Comparison of ENCODE assay signal across 8 cellular contexts in genomic region chr22:29030016-29030617, GRCh38. TPM values are rescaled to one million over a fixed set of nuclear protein-coding genes. Genes with fewer than 3 reads are reported as not detected.
A peak's percentile ranks its signal among the peaks of the same experiment; 100 is the strongest.
DNase-seq lines count a peak whose midpoint lies in the region; ATAC-seq and TF ChIP-seq lines count a peak whose summit lies in the region.

No MANE protein-coding gene starts in this region.

- no peaks in the 10 kb centered on the region for H3K27me3 ChIP-seq in right lobe of liver
- H3K27me3 ChIP-seq in tibial artery = no peaks in the 10 kb centered on the region

- H3K36me3 Mint-ChIP-seq in activated T-cell treated with anti-CD3 and anti-CD28 coated beads, Interleukin-2, amount 50 U/mL, for 4 hours (ENCODE audit: insufficient read depth) = peaks cover 1% of the 10 kb centered on the region
- H3K36me3 Mint-ChIP-seq in brain = peaks cover 5% of the 10 kb centered on the region

- TF ChIP-seq CTCF in brain (conservative IDR thresholded peaks at IDR 0.05) (no peak), right lobe of liver (IDR thresholded peaks at IDR 0.05) (peak in 2 of 4 donors; percentile 18 to 26), tibial artery (IDR thresholded peaks at IDR 0.05) (no peak)

- no peak for ATAC-seq in activated T-cell treated with anti-CD3 and anti-CD28 coated beads, Interleukin-2, amount 50 U/mL, for 4 hours
- ATAC-seq in right lobe of liver (peak in 2 of 4 donors; percentile 3 to 4), GM18502 (IDR thresholded peaks at IDR 0.05; ENCODE audit: poor library complexity, unreplicated experiment) (no peak)

- H3K36me3 ChIP-seq in right lobe of liver (no peaks in the 10 kb centered on the region), tibial artery (no peaks in the 10 kb centered on the region)

- DNase-seq in activated T-cell treated with anti-CD3 and anti-CD28 coated beads, Interleukin-2, amount 50 U/mL, for 4 hours = no peak
- DNase-seq in activated T-cell treated with anti-CD3 and anti-CD28 coated beads for 4 hours (no peak), right lobe of liver (no peak), tibial artery (no peak), GF-D8 (lab: John Stamatoyannopoulos, UW) (no peak)
- no peak for DNase-seq in activated CD8-positive, alpha-beta memory T cell treated with anti-CD3 and anti-CD28 coated beads for 24 hours

- WGBS in right lobe of liver (ENCODE audit: insufficient coverage, low coverage, low lambda C conversion rate, missing lambda C conversion rate) = 12% methylated on average over 20 of the region's 20 CpGs

- H3K4me3 ChIP-seq in right lobe of liver = peak overlapping the region; percentile 12 to 51 (median 45)
- peak overlapping the region; percentile 22 to 37 for H3K4me3 ChIP-seq in tibial artery

- peak overlapping the region; percentile 15 for H3K4me3 Mint-ChIP-seq in activated T-cell treated with anti-CD3 and anti-CD28 coated beads, Interleukin-2, amount 50 U/mL, for 4 hours
- H3K4me3 Mint-ChIP-seq in brain = peak overlapping the region; percentile 57 to 80 (median 72)

- no peak for TF ChIP-seq POLR2A in right lobe of liver (IDR thresholded peaks at IDR 0.05)

- H3K9me3 ChIP-seq in right lobe of liver (no peaks in the 10 kb centered on the region), tibial artery (no peaks in the 10 kb centered on the region)

- H3K27me3 Mint-ChIP-seq in activated T-cell treated with anti-CD3 and anti-CD28 coated beads, Interleukin-2, amount 50 U/mL, for 4 hours (ENCODE audit: low read depth) = peaks cover 47% of the 10 kb centered on the region
- H3K27me3 Mint-ChIP-seq in brain = peaks cover 16% of the 10 kb centered on the region

- intact Hi-C loops in right lobe of liver (cut with DNase I) = no loop called here
- intact Hi-C loops in tibial artery (cut with DNase I; ENCODE audit: low total_unique reads) = no loop called here

- peak overlapping the region in 4 of 5 experiments; percentile 36 to 99 (median 96) for H3K27ac Mint-ChIP-seq in brain

- H3K4me1 ChIP-seq in right lobe of liver = peaks cover 0 to 55% (median 14%) of the 10 kb centered on the region in 4 donors
- H3K4me1 ChIP-seq in tibial artery = peaks cover 0 to 38% (median 30%) of the 10 kb centered on the region in 4 donors

- H3K9me3 Mint-ChIP-seq in activated T-cell treated with anti-CD3 and anti-CD28 coated beads, Interleukin-2, amount 50 U/mL, for 4 hours = no peaks in the 10 kb centered on the region
- H3K9me3 Mint-ChIP-seq in brain = no peaks in the 10 kb centered on the region

- H3K27ac ChIP-seq in right lobe of liver (peak overlapping the region; percentile 85 to 94 (median 92)), tibial artery (peak overlapping the region; percentile 84 to 85)

- H3K4me1 Mint-ChIP-seq in activated T-cell treated with anti-CD3 and anti-CD28 coated beads, Interleukin-2, amount 50 U/mL, for 4 hours (ENCODE audit: low read depth) = peaks cover 14% of the 10 kb centered on the region
- peaks cover 59% of the 10 kb centered on the region for H3K4me1 Mint-ChIP-seq in brain

RNA-seq across cellular contexts. Expression of gene C22orf31, which starts 31.5 kb away (rescaled TPM):
- total RNA-seq in activated T-cell treated with anti-CD3 and anti-CD28 coated beads, Interleukin-2, amount 50 U/mL, for 4 hours = not detected
- 0.36 TPM for polyA plus RNA-seq in brain (ENCODE audit: insufficient read depth, low read depth, low replicate concordance)
- total RNA-seq in right lobe of liver = not detected

RNA-seq across cellular contexts. Expression of gene KREMEN1, which starts 42.7 kb away (rescaled TPM):
- total RNA-seq in activated T-cell treated with anti-CD3 and anti-CD28 coated beads, Interleukin-2, amount 50 U/mL, for 4 hours = under 1 TPM; 0.03 to 0.33 (median 0.03) TPM
- 50.5 TPM for polyA plus RNA-seq in brain (ENCODE audit: insufficient read depth, low read depth, low replicate concordance)
- total RNA-seq in right lobe of liver = 1 to 10 TPM; 1.7 to 6.7 (median 3.0) TPM
